Comparison of ENCODE assay signal across 1 cellular context in genomic region chr16:85159226-85159980, GRCh38.
TF ChIP-seq lines count a peak whose summit lies in the region.

No MANE protein-coding gene starts in this region.

TF ChIP-seq in HepG2, 621 proteins besides CTCF, POLR2A, EP300 and RAD21 (continued from another document and continues in another):
- TF ChIP-seq TRIM22 (IDR thresholded peaks at IDR 0.05) (no peak), RELA (CRISPR knock-in tag; IDR thresholded peaks at IDR 0.05) (no peak), YY1 (IDR thresholded peaks at IDR 0.05; ENCODE audit: insufficient read depth, insufficient replicate concordance, low read depth, low read length) (no peak), NAIF1 (CRISPR knock-in tag; IDR thresholded peaks at IDR 0.05; ENCODE audit: borderline replicate concordance) (0 out of 2 replicates have a peak, but pooled peaks have one; percentile 25), TOE1 (CRISPR knock-in tag; IDR thresholded peaks at IDR 0.05) (no peak), SNAI1 (CRISPR knock-in tag; IDR thresholded peaks at IDR 0.05; ENCODE audit: borderline replicate concordance) (no peak), TFDP2 (CRISPR knock-in tag; IDR thresholded peaks at IDR 0.05) (peak; percentile 62; the same call in 1 of the 2 replicates), FIP1L1 (IDR thresholded peaks at IDR 0.05; ENCODE audit: borderline replicate concordance, insufficient read depth, low read depth, low read length) (no peak), SPEN (CRISPR knock-in tag; IDR thresholded peaks at IDR 0.05; ENCODE audit: low read depth) (peak; percentile 60; the same call in 1 of the 2 replicates), KLF15 (CRISPR knock-in tag; IDR thresholded peaks at IDR 0.05; ENCODE audit: borderline replicate concordance) (no peak), KLF11 (CRISPR knock-in tag; IDR thresholded peaks at IDR 0.05) (no peak), ZSCAN30 (CRISPR knock-in tag; IDR thresholded peaks at IDR 0.05) (peak; percentile 85; the same call in 1 of the 2 replicates), FOSL1 (CRISPR knock-in tag; IDR thresholded peaks at IDR 0.05; ENCODE audit: borderline replicate concordance) (no peak), KLF16 (CRISPR knock-in tag; IDR thresholded peaks at IDR 0.05) (0 out of 4 replicates have a peak, but pooled peaks of 1 of the 2 experiments have one; percentile 50), TEAD3 (CRISPR knock-in tag; optimal IDR thresholded peaks at IDR 0.05; ENCODE audit: borderline replicate concordance) (peak; percentile 57), HOXA9 (CRISPR knock-in tag; IDR thresholded peaks at IDR 0.05; ENCODE audit: borderline replicate concordance) (no peak), RXRA (CRISPR knock-in tag; IDR thresholded peaks at IDR 0.05) (peak; percentile 63; the same call in 1 of the 2 replicates), ZNF644 (CRISPR knock-in tag; IDR thresholded peaks at IDR 0.05; ENCODE audit: low read depth) (peak; percentile 35; the same call in 1 of the 2 replicates), HNRNPH1 (optimal IDR thresholded peaks at IDR 0.05; ENCODE audit: low read depth, low read length) (no peak), NFYC (CRISPR knock-in tag; IDR thresholded peaks at IDR 0.05) (no peak), ZBTB49 (CRISPR knock-in tag; IDR thresholded peaks at IDR 0.05; ENCODE audit: borderline replicate concordance) (no peak), SOX13 (IDR thresholded peaks at IDR 0.05) (no peak), SOX13 (CRISPR knock-in tag; conservative IDR thresholded peaks at IDR 0.05 in 1 of 2, IDR thresholded peaks at IDR 0.05 in 1 of 2) (peak in 1 of 2 experiments; percentile 24; a peak in 1 of 4 replicates), NFIB (CRISPR knock-in tag; IDR thresholded peaks at IDR 0.05; ENCODE audit: borderline replicate concordance) (no peak), ZNF556 (CRISPR knock-in tag; IDR thresholded peaks at IDR 0.05; ENCODE audit: borderline replicate concordance) (peak; percentile 21; the same call in 1 of the 2 replicates), ZNF740 (CRISPR knock-in tag; IDR thresholded peaks at IDR 0.05) (peak; percentile 96), ZNF44 (CRISPR knock-in tag; IDR thresholded peaks at IDR 0.05) (0 out of 2 replicates have a peak, but pooled peaks have one; percentile 28), HOXA3 (CRISPR knock-in tag; IDR thresholded peaks at IDR 0.05) (peak; percentile 88), ZNF75D (CRISPR knock-in tag; IDR thresholded peaks at IDR 0.05; ENCODE audit: borderline replicate concordance) (no peak), ARID5B (CRISPR knock-in tag; IDR thresholded peaks at IDR 0.05) (peak; percentile 79), FOXK2 (IDR thresholded peaks at IDR 0.05) (no peak), DR1 (CRISPR knock-in tag; IDR thresholded peaks at IDR 0.05) (no peak), HNRNPL (IDR thresholded peaks at IDR 0.05; ENCODE audit: low read depth, low read length) (no peak), ZNF512B (CRISPR knock-in tag; IDR thresholded peaks at IDR 0.05; ENCODE audit: borderline replicate concordance) (no peak; the same call in 1 of the 2 replicates), NR2C2 (CRISPR knock-in tag; IDR thresholded peaks at IDR 0.05; ENCODE audit: borderline replicate concordance) (peak; percentile 73), THYN1 (CRISPR knock-in tag; IDR thresholded peaks at IDR 0.05; ENCODE audit: borderline replicate concordance, low read depth) (no peak), ZNF160 (CRISPR knock-in tag; IDR thresholded peaks at IDR 0.05) (no peak), SP5 (CRISPR knock-in tag; IDR thresholded peaks at IDR 0.05; ENCODE audit: borderline replicate concordance, low read depth) (no peak), FOXM1 (CRISPR knock-in tag; IDR thresholded peaks at IDR 0.05) (no peak), MTA3 (CRISPR knock-in tag; IDR thresholded peaks at IDR 0.05) (no peak), HINFP (CRISPR knock-in tag; IDR thresholded peaks at IDR 0.05; ENCODE audit: low read depth) (0 out of 2 replicates have a peak, but pooled peaks have one; percentile 32), SAFB2 (CRISPR knock-in tag; IDR thresholded peaks at IDR 0.05; ENCODE audit: borderline replicate concordance, low read depth) (no peak), NFE2 (CRISPR knock-in tag; IDR thresholded peaks at IDR 0.05) (no peak), MAX (IDR thresholded peaks at IDR 0.05) (peak; percentile 98), ZNF660 (CRISPR knock-in tag; IDR thresholded peaks at IDR 0.05; ENCODE audit: borderline replicate concordance, low read depth) (no peak), MED8 (CRISPR knock-in tag; IDR thresholded peaks at IDR 0.05; ENCODE audit: insufficient replicate concordance) (peak; percentile 75), THAP11 (CRISPR knock-in tag; IDR thresholded peaks at IDR 0.05) (peak; percentile 59; the same call in 1 of the 2 replicates), HMG20A (CRISPR knock-in tag; IDR thresholded peaks at IDR 0.05; ENCODE audit: borderline replicate concordance) (peak; percentile 0; the same call in 1 of the 2 replicates), ZBTB33 (CRISPR knock-in tag; IDR thresholded peaks at IDR 0.05) (no peak)
